1 cellular context compared by ENCODE assay signal in genomic region chr10:103578782-103579382, GRCh38.
A peak's percentile ranks its signal among the peaks of the same experiment; 100 is the strongest.
TF ChIP-seq lines count a peak whose summit lies in the region.

No MANE protein-coding gene starts in this region.

TF ChIP-seq in HepG2, 621 proteins besides CTCF, POLR2A, EP300 and RAD21 (continued from another document and continues in another):
- TF ChIP-seq ARID4A (CRISPR knock-in tag; IDR thresholded peaks at IDR 0.05; ENCODE audit: borderline replicate concordance): peak; percentile 70; the same call in 1 of the 2 replicates
- TF ChIP-seq GATAD1 (CRISPR knock-in tag; IDR thresholded peaks at IDR 0.05): peak; percentile 30; the same call in 1 of the 2 replicates
- TF ChIP-seq TEAD2 (CRISPR knock-in tag; IDR thresholded peaks at IDR 0.05): no peak
- TF ChIP-seq SRSF9 (IDR thresholded peaks at IDR 0.05; ENCODE audit: borderline replicate concordance, insufficient read depth, low read depth, low read length, poor library complexity, severe bottlenecking): no peak
- TF ChIP-seq ZHX2 (IDR thresholded peaks at IDR 0.05; ENCODE audit: low read depth): no peak
- TF ChIP-seq ZHX2 (CRISPR knock-in tag; IDR thresholded peaks at IDR 0.05; ENCODE audit: borderline replicate concordance): no peak
- TF ChIP-seq ZNF766 (CRISPR knock-in tag; IDR thresholded peaks at IDR 0.05; ENCODE audit: borderline replicate concordance): no peak
- TF ChIP-seq DDIT3 (CRISPR knock-in tag; IDR thresholded peaks at IDR 0.05): no peak
- no peak for TF ChIP-seq POLR2AphosphoS2 (IDR thresholded peaks at IDR 0.05; ENCODE audit: low read depth, low read length)
- TF ChIP-seq ZNF276 (CRISPR knock-in tag; IDR thresholded peaks at IDR 0.05; ENCODE audit: low read depth): no peak
- no peak for TF ChIP-seq SUZ12 (IDR thresholded peaks at IDR 0.05; ENCODE audit: low read depth, low read length)
- no peak for TF ChIP-seq ZNF724P (CRISPR knock-in tag; IDR thresholded peaks at IDR 0.05; ENCODE audit: borderline replicate concordance)
- TF ChIP-seq ZNF335 (CRISPR knock-in tag; IDR thresholded peaks at IDR 0.05): no peak
- TF ChIP-seq HDAC2 (CRISPR knock-in tag; IDR thresholded peaks at IDR 0.05): peak; percentile 91
- TF ChIP-seq ZBTB20 (CRISPR knock-in tag; IDR thresholded peaks at IDR 0.05; ENCODE audit: borderline replicate concordance, low read depth): peak; percentile 62; the same call in 1 of the 2 replicates
- TF ChIP-seq KAT7 (CRISPR knock-in tag; IDR thresholded peaks at IDR 0.05; ENCODE audit: borderline replicate concordance): no peak
- TF ChIP-seq SNAI1 (CRISPR knock-in tag; IDR thresholded peaks at IDR 0.05; ENCODE audit: borderline replicate concordance): no peak
- no peak for TF ChIP-seq GTF3A (CRISPR knock-in tag; conservative IDR thresholded peaks at IDR 0.05)
- no peak for TF ChIP-seq ZNF513 (CRISPR knock-in tag; conservative IDR thresholded peaks at IDR 0.05)
- no peak for TF ChIP-seq PRDM10 (CRISPR knock-in tag; IDR thresholded peaks at IDR 0.05; ENCODE audit: low read depth)
- TF ChIP-seq MTA1 (CRISPR knock-in tag; IDR thresholded peaks at IDR 0.05; ENCODE audit: borderline replicate concordance): peak; percentile 75; the same call in 1 of the 2 replicates
- no peak for TF ChIP-seq ESRRA (CRISPR knock-in tag; IDR thresholded peaks at IDR 0.05; ENCODE audit: low read depth)
- TF ChIP-seq ZNF468 (CRISPR knock-in tag; IDR thresholded peaks at IDR 0.05): no peak
- peak; percentile 72; the same call in 1 of the 2 replicates for TF ChIP-seq RXRA (CRISPR knock-in tag; IDR thresholded peaks at IDR 0.05)
- TF ChIP-seq HNF1B (CRISPR knock-in tag; IDR thresholded peaks at IDR 0.05): peak; percentile 99
- no peak for TF ChIP-seq RFX3 (CRISPR knock-in tag; IDR thresholded peaks at IDR 0.05)
- TF ChIP-seq ZSCAN21 (CRISPR knock-in tag; IDR thresholded peaks at IDR 0.05; ENCODE audit: borderline replicate concordance): no peak
- TF ChIP-seq STAT5B (CRISPR knock-in tag; IDR thresholded peaks at IDR 0.05): no peak
- TF ChIP-seq ZNF660 (CRISPR knock-in tag; IDR thresholded peaks at IDR 0.05; ENCODE audit: borderline replicate concordance, low read depth): no peak
- TF ChIP-seq DR1 (CRISPR knock-in tag; IDR thresholded peaks at IDR 0.05): no peak
- TF ChIP-seq SATB2 (CRISPR knock-in tag; IDR thresholded peaks at IDR 0.05): no peak
- no peak for TF ChIP-seq TRIM24 (CRISPR knock-in tag; IDR thresholded peaks at IDR 0.05)
- no peak for TF ChIP-seq ZSCAN20 (CRISPR knock-in tag; IDR thresholded peaks at IDR 0.05; ENCODE audit: borderline replicate concordance)
- TF ChIP-seq RFXAP (CRISPR knock-in tag; IDR thresholded peaks at IDR 0.05; ENCODE audit: borderline replicate concordance): no peak
- no peak for TF ChIP-seq ZNF10 (CRISPR knock-in tag; IDR thresholded peaks at IDR 0.05; ENCODE audit: borderline replicate concordance, low read depth)
- TF ChIP-seq FOXP4 (CRISPR knock-in tag; IDR thresholded peaks at IDR 0.05): peak; percentile 88
- no peak for TF ChIP-seq ZNF704 (CRISPR knock-in tag; IDR thresholded peaks at IDR 0.05; ENCODE audit: borderline replicate concordance)
